In the genomic region with DNA sequence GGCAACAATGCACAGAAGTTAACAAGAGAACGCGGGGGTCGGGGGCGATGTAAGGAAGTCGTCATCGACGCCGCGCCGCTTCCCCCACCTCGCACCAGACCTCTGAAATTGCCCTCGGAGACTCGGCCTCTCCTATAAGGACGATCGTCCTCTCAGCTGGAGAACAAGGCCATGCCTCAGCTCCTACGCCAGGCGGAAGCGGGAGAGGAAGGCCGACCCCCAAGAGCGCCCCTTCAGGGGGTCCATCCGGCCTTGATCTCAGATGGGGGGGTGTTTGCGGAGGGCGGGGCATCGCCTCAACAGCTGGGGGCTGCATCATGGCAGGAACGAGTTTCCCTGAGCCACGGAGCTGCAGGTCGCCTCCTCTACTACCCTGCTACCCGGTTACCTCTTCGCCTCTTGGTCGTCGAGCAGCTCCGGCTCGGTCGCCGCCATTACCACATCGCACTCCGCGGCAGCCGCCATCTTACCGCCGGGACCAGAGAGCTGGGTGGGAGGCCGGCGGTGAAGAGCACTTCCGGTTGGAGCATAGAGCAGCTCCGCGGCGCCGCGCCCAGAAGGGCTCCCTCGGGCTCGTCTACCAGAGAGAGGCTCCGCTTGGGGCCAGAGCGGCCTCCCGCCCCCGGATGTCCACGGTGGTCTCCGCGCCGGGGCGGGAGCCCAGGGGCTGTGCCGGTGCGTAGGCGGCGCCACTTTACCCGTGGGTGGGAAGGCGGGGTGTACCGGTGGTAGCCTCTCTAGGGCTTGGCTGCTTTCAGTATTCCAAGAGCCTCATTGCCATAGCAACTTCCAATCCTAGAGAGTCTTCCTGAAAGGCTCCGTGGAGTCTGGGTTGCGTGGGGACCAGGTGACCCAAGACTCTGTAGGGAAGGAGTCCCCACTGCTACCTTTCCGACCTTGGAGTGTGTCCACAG, we compare ENCODE assay signal across 8 cellular contexts. TPM values are rescaled to one million over a fixed set of nuclear protein-coding genes. Genes with fewer than 3 reads are reported as not detected.
A peak's percentile ranks its signal among the peaks of the same experiment; 100 is the strongest.
DNase-seq lines count a peak whose midpoint lies in the region; ATAC-seq and TF ChIP-seq lines count a peak whose summit lies in the region.

TSS of gene DNAJC7 (minus strand) at position 488 of the 914 bp plus-strand sequence. CDS start at position 465, 23 bp downstream.

- DNase-seq in D341Med (ENCODE audit: low spot score) (peak; percentile 98), HuH-7 (ENCODE audit: low spot score) (peak; percentile 95), OCI-LY7 (ENCODE audit: low spot score) (peak; percentile 96), activated T-cell treated with anti-CD3 and anti-CD28 coated beads for 1 hour (ENCODE audit: low read depth) (peak; percentile 75), epithelial cell of esophagus (ENCODE audit: low read depth) (peak; percentile 92), mucosa of descending colon (peak; percentile 91 to 96 (median 92))
- peak; percentile 64 to 77 for DNase-seq in stimulated activated CD8-positive, alpha-beta memory T cell treated with anti-CD3 and anti-CD28 coated beads, Interleukin-4, amount 100 ng/mL, for 1 hour (ENCODE audit: low read depth in 2 of 2, low spot score in 1 of 2)

- no peaks in the 10 kb centered on the region for H4K20me1 ChIP-seq in OCI-LY7 (ENCODE audit: insufficient read depth, low read length)

- H3K4me1 ChIP-seq in OCI-LY7 (ENCODE audit: insufficient read depth, low read length, poor library complexity, severe bottlenecking), result peaks cover 42% of the 10 kb centered on the region
- peaks cover 33% of the 10 kb centered on the region for H3K4me1 ChIP-seq in mucosa of descending colon (ENCODE audit: low read depth)

- no peaks in the 10 kb centered on the region for H3K9me2 ChIP-seq in OCI-LY7 (ENCODE audit: insufficient read depth, low read length)

- peak within 1 kb of the TSS; percentile 92 for H3K4me2 ChIP-seq in OCI-LY7 (ENCODE audit: low read length)

- BruUV-seq in OCI-LY7 (replicated peaks; lab: Mats Ljungman, UMichigan), result TSS peak; percentile 75

- intact Hi-C loops in OCI-LY7 (cut with micrococcal nuclease; ENCODE audit: unreplicated experiment), result loop anchor here (2.0 to 10.0 kb wide), 3 partner anchors 50 to 440 kb away; partner anchors contain the start of genes ATP6V0A1 and CNP
- intact Hi-C loops in mucosa of descending colon (cut with DNase I, micrococcal nuclease), result no loop called here

- H3K36me3 ChIP-seq in OCI-LY7 (ENCODE audit: insufficient read depth, low read length) (peaks cover 17% of the 10 kb centered on the region), mucosa of descending colon (ENCODE audit: low read depth) (no peaks in the 10 kb centered on the region)

- CTCF ChIA-PET in OCI-LY7 (lab: Charles Lee; ENCODE audit: unreplicated experiment), result interaction anchor here (0.6 to 1.4 kb wide), 6 partner anchors 12 to 101 kb away, joined by 3 to 5 read pairs (median 4); partner anchors contain the start of gene DHX58

- POLR2A ChIA-PET in OCI-LY7 (lab: Charles Lee), result interaction anchor here (0.9 to 3.0 kb wide), 13 partner anchors 9 to 515 kb away, joined by 3 to 12 read pairs (median 4); partner anchors contain the start of gene DHX58

- H3K4me3 ChIP-seq in OCI-LY7 (ENCODE audit: low read depth, low read length, poor library complexity, severe bottlenecking) (peak within 1 kb of the TSS; percentile 86), epithelial cell of esophagus (ENCODE audit: low read length) (peak within 1 kb of the TSS; percentile 98), mucosa of descending colon (peak within 1 kb of the TSS; percentile 72)

- TF ChIP-seq CTCF in OCI-LY7 (conservative IDR thresholded peaks at IDR 0.05; ENCODE audit: low read length) (peak; percentile 33; the same call in 1 of the 2 replicates), epithelial cell of esophagus (IDR thresholded peaks at IDR 0.05; ENCODE audit: insufficient read depth, low read depth, low read length, missing control alignments) (no peak), mucosa of descending colon (IDR thresholded peaks at IDR 0.05) (no peak)

- H3K27ac ChIP-seq in OCI-LY7 (ENCODE audit: low read depth, low read length, poor library complexity, severe bottlenecking), result peak within 1 kb of the TSS; percentile 77

- H2AFZ ChIP-seq in OCI-LY7 (ENCODE audit: low read length), result peak within 1 kb of the TSS; percentile 84

- peaks cover 62% of the 10 kb centered on the region for H3K79me2 ChIP-seq in OCI-LY7 (ENCODE audit: insufficient read depth, low read depth, low read length)

- no peaks in the 10 kb centered on the region for H3K9me3 ChIP-seq in OCI-LY7 (ENCODE audit: low read length)
- H3K9me3 ChIP-seq in mucosa of descending colon, result no peaks in the 10 kb centered on the region

- ATAC-seq in GM21447 (IDR thresholded peaks at IDR 0.05; ENCODE audit: unreplicated experiment), result peak; percentile 72
- ATAC-seq in mucosa of descending colon, result peak; percentile 95

RNA-seq across cellular contexts. Expression of gene DNAJC7, which starts in this region (rescaled TPM):
- total RNA-seq in OCI-LY7 (2014; rRNA removed; shearing (Covaris generic)), result 76.4 and 87.1 TPM in 2 replicates
- 118 and 124 TPM in 2 replicates for total RNA-seq in OCI-LY7 (2022)
- 100 to 1,000 TPM in 1 of 3 donors, 10 to 100 TPM in 2; 80.6 to 108 (median 86.7) TPM for total RNA-seq in mucosa of descending colon

Comparison
In these comparisons a context has a peak if more than half of its experiments do, and no peak if none do; other contexts are left out.
1. Peak in every context shown above with its lines: DNase-seq, ATAC-seq, H3K4me3 ChIP-seq and H3K27ac ChIP-seq.